8 cellular contexts compared by ENCODE assay signal in genomic region chr14:31208546-31209424, GRCh38. TPM values are rescaled to one million over a fixed set of nuclear protein-coding genes. Genes with fewer than 3 reads are reported as not detected.
DNase-seq lines count a peak whose midpoint lies in the region; ATAC-seq, FAIRE-seq and TF ChIP-seq lines count a peak whose summit lies in the region.

No MANE protein-coding gene starts in this region.

- no peaks in the 10 kb centered on the region for H3K9me3 Mint-ChIP-seq in CD4-positive, alpha-beta T cell
- H3K9me3 Mint-ChIP-seq in mesothelial cell of epicardium: no peaks in the 10 kb centered on the region

- TF ChIP-seq POLR2A in K562 (conservative IDR thresholded peaks at IDR 0.05) (no peak), tibial nerve (IDR thresholded peaks at IDR 0.05) (no peak)

- H3K9me1 ChIP-seq in K562 (ENCODE audit: control insufficient read depth, insufficient read depth, low read length): no peaks in the 10 kb centered on the region

- no peaks in the 10 kb centered on the region for H3K27me3 Mint-ChIP-seq in CD4-positive, alpha-beta T cell
- H3K27me3 Mint-ChIP-seq in mesothelial cell of epicardium (ENCODE audit: low read depth): no peaks in the 10 kb centered on the region

- no peak for TF ChIP-seq CTCF in CD4-positive, alpha-beta T cell (IDR thresholded peaks at IDR 0.05)
- TF ChIP-seq CTCF in K562 (IDR thresholded peaks at IDR 0.05 in 2 of 3, conservative IDR thresholded peaks at IDR 0.05 in 1 of 3; ENCODE audit: insufficient read depth in 2 of 3, low read depth in 1 of 3, low read length in 3 of 3): no peak
- TF ChIP-seq CTCF in mesothelial cell of epicardium (IDR thresholded peaks at IDR 0.05; ENCODE audit: unreplicated experiment): no peak
- no peak for TF ChIP-seq CTCF in tibial nerve (IDR thresholded peaks at IDR 0.05)

- no peak for ATAC-seq in CD4-positive, alpha-beta T cell (ENCODE audit: poor library complexity)
- ATAC-seq in K562 (no peak), GM21619 (IDR thresholded peaks at IDR 0.05; ENCODE audit: unreplicated experiment) (no peak)

- in situ Hi-C loops in K562 (cut with MboI): no loop called here

- WGBS in K562 (ENCODE audit: insufficient coverage, low coverage, missing lambda C conversion rate): 50% methylated on average over 16 of the region's 16 CpGs
- WGBS in tibial nerve, 2 donors: 75 to 77% methylated on average over 16 of the region's 16 CpGs

- no peaks in the 10 kb centered on the region for H3K27me3 ChIP-seq in CD4-positive, alpha-beta T cell (ENCODE audit: control insufficient read depth, insufficient read depth, low read length)
- no peaks in the 10 kb centered on the region for H3K27me3 ChIP-seq in K562 (ENCODE audit: control insufficient read depth in 2 of 2, insufficient read depth in 2 of 2, low read length in 2 of 2)
- no peaks in the 10 kb centered on the region for H3K27me3 ChIP-seq in tibial nerve

- H2AFZ ChIP-seq in K562 (ENCODE audit: low read depth, low read length): peak overlapping the region; percentile 98

- intact Hi-C loops in CD4-positive, alpha-beta T cell (cut with DNase I, micrococcal nuclease): loop anchor here (2.0 to 10.0 kb wide), 13 partner anchors 82 to 999 kb away; partner anchors contain the start of genes AP4S1 (in 2 of the 2), ARHGAP5 (in 2 of the 2), HEATR5A (in 2 of the 2) and STRN3 (in 2 of the 2)
- intact Hi-C loops in K562 (cut with micrococcal nuclease): loop anchor here (5.0 kb wide), 2 partner anchors 34 to 149 kb away; no protein-coding TSS in a partner anchor

- H3K27ac Mint-ChIP-seq in CD4-positive, alpha-beta T cell: peak overlapping the region; percentile 97
- H3K27ac Mint-ChIP-seq in mesothelial cell of epicardium: peak overlapping the region; percentile 100

- peaks cover 61% of the 10 kb centered on the region for H3K4me1 Mint-ChIP-seq in CD4-positive, alpha-beta T cell (ENCODE audit: low read depth)
- peaks cover 32% of the 10 kb centered on the region for H3K4me1 Mint-ChIP-seq in mesothelial cell of epicardium

- TF ChIP-seq RAD21 in K562 (CRISPR knock-in tag; conservative IDR thresholded peaks at IDR 0.05 in 1 of 2, IDR thresholded peaks at IDR 0.05 in 1 of 2): no peak

- H3K4me3 Mint-ChIP-seq in CD4-positive, alpha-beta T cell: peak overlapping the region; percentile 93
- peak overlapping the region; percentile 95 for H3K4me3 Mint-ChIP-seq in mesothelial cell of epicardium

- no peak for TF ChIP-seq EP300 in K562 (IDR thresholded peaks at IDR 0.05; ENCODE audit: low read length)
- no peak for TF ChIP-seq EP300 in tibial nerve (IDR thresholded peaks at IDR 0.05)

- H3K9ac ChIP-seq in K562 (ENCODE audit: insufficient read depth in 1 of 2, low read depth in 2 of 2, low read length in 2 of 2): peak overlapping the region in 1 of 2 experiments; percentile 94; a peak in 3 of 4 replicates

- FAIRE-seq in K562 (lab: Jason Lieb, UNC): no peak

- H4K20me1 ChIP-seq in K562 (replicated peaks; ENCODE audit: control insufficient read depth, insufficient read depth, low read length): no peaks in the 10 kb centered on the region; the same call in 1 of the 2 replicates

- peaks cover 35% of the 10 kb centered on the region for H3K36me3 Mint-ChIP-seq in CD4-positive, alpha-beta T cell (ENCODE audit: low read depth)
- H3K36me3 Mint-ChIP-seq in mesothelial cell of epicardium: peaks cover 6% of the 10 kb centered on the region

- peak in 3 of 10 experiments; percentile 15 to 35 (median 17) for DNase-seq in CD4-positive, alpha-beta T cell
- DNase-seq in NCI-H69 (lab: John Stamatoyannopoulos, UW) (peak; percentile 65), K562 (ENCODE audit: extremely low read depth in 1 of 4, low spot score in 3 of 4) (no peak), mesothelial cell of epicardium (ENCODE audit: low spot score in 2 of 2, unreplicated experiment in 2 of 2) (no peak), tibial nerve (ENCODE audit: low spot score in 2 of 2) (no peak), GF-D8 (lab: John Stamatoyannopoulos, UW) (no peak), SKM-1 (lab: John Stamatoyannopoulos, UW; ENCODE audit: unreplicated experiment) (no peak)

- H3K36me3 ChIP-seq in K562 (ENCODE audit: control insufficient read depth, insufficient read depth, low read length) (peaks cover 17% of the 10 kb centered on the region), tibial nerve (peaks cover 0 to 4% (median 0%) of the 10 kb centered on the region in 3 donors)

- POLR2A ChIA-PET in CD4-positive, alpha-beta T cell (lab: Charles Lee): interaction anchor here (0.6 to 4.5 kb wide), 34 partner anchors 10 to 995 kb away, joined by 3 to 63 read pairs (median 6); partner anchors contain the start of genes AP4S1, ARHGAP5, DTD2 and G2E3
- POLR2A ChIA-PET in K562 (lab: Yijun Ruan, JAX): interaction anchor here (0.7 to 2.4 kb wide), 7 partner anchors 8 to 211 kb away, joined by 3 to 13 read pairs (median 4); partner anchors contain the start of gene HEATR5A

- H3K9me3 ChIP-seq in CD4-positive, alpha-beta T cell (ENCODE audit: control insufficient read depth, low read length): no peaks in the 10 kb centered on the region
- H3K9me3 ChIP-seq in K562 (replicated peaks; ENCODE audit: control insufficient read depth, insufficient read depth, low read depth, low read length) (no peaks in the 10 kb centered on the region), tibial nerve (no peaks in the 10 kb centered on the region)

- H3K4me3 ChIP-seq in K562 (peak overlapping the region; percentile 63), tibial nerve (peak overlapping the region; percentile 80 to 100 (median 88))

- peak overlapping the region; percentile 96 for H3K4me2 ChIP-seq in K562 (ENCODE audit: insufficient read depth, low read length)

- H3K27ac ChIP-seq in CD4-positive, alpha-beta T cell (ENCODE audit: low read depth, low read length): peak overlapping the region; percentile 95
- H3K27ac ChIP-seq in K562 (ENCODE audit: extremely low read depth, low read depth, low read length) (peak overlapping the region; percentile 99), tibial nerve (peak overlapping the region; percentile 87 to 99 (median 98))

- CTCF ChIA-PET in CD4-positive, alpha-beta T cell (lab: Charles Lee): interaction anchor here (0.8 to 2.9 kb wide), 11 partner anchors 9 to 869 kb away, joined by 3 to 15 read pairs (median 4); partner anchors contain the start of gene HEATR5A
- CTCF ChIA-PET in K562 (lab: Yijun Ruan, JAX; ENCODE audit: low intra/inter-chr PET ratio): no interaction called here

- no TSS peak for BruUV-seq in K562 (replicated peaks; lab: Mats Ljungman, UMichigan)

- H3K79me2 ChIP-seq in K562 (ENCODE audit: control insufficient read depth, insufficient read depth, low read length): peaks cover 44% of the 10 kb centered on the region

- H3K4me1 ChIP-seq in K562 (replicated peaks in 1 of 2; ENCODE audit: control insufficient read depth in 2 of 2, insufficient read depth in 2 of 2, low read length in 2 of 2): peaks cover 6 to 9% of the 10 kb centered on the region in 2 experiments; a peak in 4 of 5 replicates
- peaks cover 0 to 31% (median 16%) of the 10 kb centered on the region in 4 donors for H3K4me1 ChIP-seq in tibial nerve

TF ChIP-seq in K562, 482 proteins besides CTCF, POLR2A, EP300 and RAD21 (continues in another document):
- 0 out of 2 replicates have a peak, but pooled peaks have one; percentile 21 for TF ChIP-seq THRAP3 (IDR thresholded peaks at IDR 0.05; ENCODE audit: borderline replicate concordance)
- TF ChIP-seq, protein P1, sequence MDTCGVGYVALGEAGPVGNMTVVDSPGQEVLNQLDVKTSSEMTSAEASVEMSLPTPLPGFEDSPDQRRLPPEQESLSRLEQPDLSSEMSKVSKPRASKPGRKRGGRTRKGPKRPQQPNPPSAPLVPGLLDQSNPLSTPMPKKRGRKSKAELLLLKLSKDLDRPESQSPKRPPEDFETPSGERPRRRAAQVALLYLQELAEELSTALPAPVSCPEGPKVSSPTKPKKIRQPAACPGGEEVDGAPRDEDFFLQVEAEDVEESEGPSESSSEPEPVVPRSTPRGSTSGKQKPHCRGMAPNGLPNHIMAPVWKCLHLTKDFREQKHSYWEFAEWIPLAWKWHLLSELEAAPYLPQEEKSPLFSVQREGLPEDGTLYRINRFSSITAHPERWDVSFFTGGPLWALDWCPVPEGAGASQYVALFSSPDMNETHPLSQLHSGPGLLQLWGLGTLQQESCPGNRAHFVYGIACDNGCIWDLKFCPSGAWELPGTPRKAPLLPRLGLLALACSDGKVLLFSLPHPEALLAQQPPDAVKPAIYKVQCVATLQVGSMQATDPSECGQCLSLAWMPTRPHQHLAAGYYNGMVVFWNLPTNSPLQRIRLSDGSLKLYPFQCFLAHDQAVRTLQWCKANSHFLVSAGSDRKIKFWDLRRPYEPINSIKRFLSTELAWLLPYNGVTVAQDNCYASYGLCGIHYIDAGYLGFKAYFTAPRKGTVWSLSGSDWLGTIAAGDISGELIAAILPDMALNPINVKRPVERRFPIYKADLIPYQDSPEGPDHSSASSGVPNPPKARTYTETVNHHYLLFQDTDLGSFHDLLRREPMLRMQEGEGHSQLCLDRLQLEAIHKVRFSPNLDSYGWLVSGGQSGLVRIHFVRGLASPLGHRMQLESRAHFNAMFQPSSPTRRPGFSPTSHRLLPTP (IDR thresholded peaks at IDR 0.05; ENCODE audit: borderline replicate concordance, extremely low read depth, insufficient read length): peak; percentile 48

RNA-seq across cellular contexts. Expression of gene HECTD1, which starts 1.2 kb away (rescaled TPM):
- 100 to 1,000 TPM; 162 to 168 TPM for total RNA-seq in CD4-positive, alpha-beta T cell
- 177 and 415 TPM in 2 replicates for total RNA-seq in K562 (2011; cell fraction: chromatin; rRNA removed; ENCODE audit: low replicate concordance)
- 74.5 and 93.7 TPM in 2 replicates for total RNA-seq in K562 (2011; cell fraction: nucleolus; rRNA removed)
- total RNA-seq in K562 (2011; cell fraction: nucleoplasm; rRNA removed): 146 and 178 TPM in 2 replicates
- total RNA-seq in K562 (2014; rRNA removed) (78.1 and 78.8 TPM in 2 replicates), K562 (2014; rRNA removed; fragmentation: Illumina TruSeq; extraction: Trizol) (111 and 118 TPM in 2 replicates), K562 (2015; rRNA removed; fragmentation: Illumina TruSeq; extraction: Trizol) (101 and 107 TPM in 2 replicates), K562 (2021) (90.4 and 90.9 TPM in 2 replicates), mesothelial cell of epicardium (177 to 195 TPM (median 184 TPM) in 3 replicates), tibial nerve (100 to 1,000 TPM; 183 to 225 (median 207) TPM)
- polyA plus RNA-seq in K562 (2011; rRNA removed) (91.9 and 96.3 TPM in 2 replicates), K562 (2014; fragmentation: Illumina TruSeq; extraction: Trizol) (56.5 and 62.8 TPM in 2 replicates), K562 (2014; fragmentation: Nextera tagmentation; extraction: Ambion mirVana) (10 to 100 TPM; 27.9 to 37.2 TPM), K562 (2014; rRNA removed) (47.9 and 48.0 TPM in 2 replicates)
- polyA plus RNA-seq in K562 (2011; cell fraction: cytosol; rRNA removed): 33.4 and 48.7 TPM in 2 replicates
- 139 and 144 TPM in 2 replicates for polyA plus RNA-seq in K562 (2011; cell fraction: nucleus; rRNA removed)
- 50.0 and 52.2 TPM in 2 replicates for polyA plus RNA-seq in K562 (2012)
- 333 and 390 TPM in 2 replicates for polyA minus RNA-seq in K562 (2011; rRNA and poly(A)+ RNA removed)
- polyA minus RNA-seq in K562 (2011; cell fraction: cytosol; rRNA and poly(A)+ RNA removed): 93.5 and 122 TPM in 2 replicates
- polyA minus RNA-seq in K562 (2011; cell fraction: nucleus; rRNA and poly(A)+ RNA removed): 108 and 146 TPM in 2 replicates
